In the genomic region with DNA sequence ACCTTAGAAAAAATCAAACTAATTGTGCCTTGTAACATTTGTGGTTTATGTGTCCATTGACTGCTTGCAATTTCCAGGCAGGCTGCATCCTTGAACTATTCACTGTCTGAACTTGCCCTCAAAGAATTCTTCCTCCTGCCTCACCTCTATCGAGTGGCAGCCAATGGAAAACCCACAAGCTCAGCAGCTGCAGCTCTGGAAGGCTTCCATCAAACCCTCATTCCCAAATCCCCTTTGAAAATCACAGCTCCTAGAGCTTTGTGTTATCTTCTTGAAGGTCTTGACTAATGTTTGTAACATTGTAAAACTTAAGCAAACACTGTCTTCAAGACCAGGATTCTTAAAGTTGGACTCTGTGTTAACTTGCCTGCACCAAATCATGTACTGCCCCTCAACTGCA, we compare ENCODE assay signal across 1 cellular context.
TF ChIP-seq lines count a peak whose summit lies in the region.

No MANE protein-coding gene starts in this region.

TF ChIP-seq in GM23338, 12 proteins besides CTCF, POLR2A, EP300 and RAD21 (continued from another document):
- TF ChIP-seq, protein P1, sequence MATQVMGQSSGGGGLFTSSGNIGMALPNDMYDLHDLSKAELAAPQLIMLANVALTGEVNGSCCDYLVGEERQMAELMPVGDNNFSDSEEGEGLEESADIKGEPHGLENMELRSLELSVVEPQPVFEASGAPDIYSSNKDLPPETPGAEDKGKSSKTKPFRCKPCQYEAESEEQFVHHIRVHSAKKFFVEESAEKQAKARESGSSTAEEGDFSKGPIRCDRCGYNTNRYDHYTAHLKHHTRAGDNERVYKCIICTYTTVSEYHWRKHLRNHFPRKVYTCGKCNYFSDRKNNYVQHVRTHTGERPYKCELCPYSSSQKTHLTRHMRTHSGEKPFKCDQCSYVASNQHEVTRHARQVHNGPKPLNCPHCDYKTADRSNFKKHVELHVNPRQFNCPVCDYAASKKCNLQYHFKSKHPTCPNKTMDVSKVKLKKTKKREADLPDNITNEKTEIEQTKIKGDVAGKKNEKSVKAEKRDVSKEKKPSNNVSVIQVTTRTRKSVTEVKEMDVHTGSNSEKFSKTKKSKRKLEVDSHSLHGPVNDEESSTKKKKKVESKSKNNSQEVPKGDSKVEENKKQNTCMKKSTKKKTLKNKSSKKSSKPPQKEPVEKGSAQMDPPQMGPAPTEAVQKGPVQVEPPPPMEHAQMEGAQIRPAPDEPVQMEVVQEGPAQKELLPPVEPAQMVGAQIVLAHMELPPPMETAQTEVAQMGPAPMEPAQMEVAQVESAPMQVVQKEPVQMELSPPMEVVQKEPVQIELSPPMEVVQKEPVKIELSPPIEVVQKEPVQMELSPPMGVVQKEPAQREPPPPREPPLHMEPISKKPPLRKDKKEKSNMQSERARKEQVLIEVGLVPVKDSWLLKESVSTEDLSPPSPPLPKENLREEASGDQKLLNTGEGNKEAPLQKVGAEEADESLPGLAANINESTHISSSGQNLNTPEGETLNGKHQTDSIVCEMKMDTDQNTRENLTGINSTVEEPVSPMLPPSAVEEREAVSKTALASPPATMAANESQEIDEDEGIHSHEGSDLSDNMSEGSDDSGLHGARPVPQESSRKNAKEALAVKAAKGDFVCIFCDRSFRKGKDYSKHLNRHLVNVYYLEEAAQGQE (IDR thresholded peaks at IDR 0.05; ENCODE audit: unreplicated experiment): no peak
- no peak for TF ChIP-seq ETS1 (IDR thresholded peaks at IDR 0.05)
- no peak for TF ChIP-seq CREB1 (CRISPR knock-in tag; IDR thresholded peaks at IDR 0.05; ENCODE audit: low read depth)
- no peak for TF ChIP-seq EZH2 (IDR thresholded peaks at IDR 0.05; ENCODE audit: low read depth, unreplicated experiment)
- no peak for TF ChIP-seq POLR2AphosphoS5 (IDR thresholded peaks at IDR 0.05; ENCODE audit: low read depth)
- TF ChIP-seq ZNF114 (CRISPR knock-in tag; IDR thresholded peaks at IDR 0.05): no peak
